In genomic region chrX:1646009-1646408, GRCh38 we compare ENCODE assay signal across 1 cellular context.
TF ChIP-seq lines count a peak whose summit lies in the region.

No MANE protein-coding gene starts in this region.

TF ChIP-seq in HEK293, 187 proteins besides CTCF, POLR2A, EP300 and RAD21 (continued from another document):
- no peak for TF ChIP-seq ZNF239 (tag by site-specific recombination; IDR thresholded peaks at IDR 0.05)
- TF ChIP-seq ZNF626 (tag by site-specific recombination; IDR thresholded peaks at IDR 0.05) = 0 out of 2 replicates have a peak, but pooled peaks have one; percentile 10
- no peak for TF ChIP-seq ZNF16 (tag by site-specific recombination; IDR thresholded peaks at IDR 0.05; ENCODE audit: low read depth)
- no peak for TF ChIP-seq ZNF571 (tag by site-specific recombination; IDR thresholded peaks at IDR 0.05)
